8 cellular contexts compared by ENCODE assay signal in genomic region chr11:69674886-69675714, GRCh38.
DNase-seq lines count a peak whose midpoint lies in the region; ATAC-seq and TF ChIP-seq lines count a peak whose summit lies in the region.

TSS of gene LTO1 (minus strand) at chr11:69675353. CDS start at chr11:69675239, 114 bp downstream.

- peak; percentile 86 for ATAC-seq in HG03432 (IDR thresholded peaks at IDR 0.05; ENCODE audit: unreplicated experiment)

- DNase-seq in AG20443 (ENCODE audit: low spot score) (peak; percentile 99), NCI-H524 treated with DMSO at 0.1 percent for 48 hours (lab: John Stamatoyannopoulos, UW) (peak; percentile 70), choroid plexus epithelial cell (ENCODE audit: low read depth) (peak; percentile 98), kidney glomerular epithelial cell (lab: John Stamatoyannopoulos, UW) (peak; percentile 91)
- peak; percentile 95 for DNase-seq in activated CD4-positive, alpha-beta T cell treated with anti-CD3 and anti-CD28 coated beads for 4 hours
- peak; percentile 89 to 94 for DNase-seq in stimulated activated CD4-positive, alpha-beta T cell treated with anti-CD3 and anti-CD28 coated beads, Interleukin-15, amount 100 ng/mL, for 48 hours (ENCODE audit: low read depth in 2 of 2)

- peak within 1 kb of the TSS; percentile 98 for H3K4me3 ChIP-seq in choroid plexus epithelial cell (ENCODE audit: low read depth, low read length)

- TF ChIP-seq POLR2A in GM19099 (IDR thresholded peaks at IDR 0.05; ENCODE audit: extremely low read depth, insufficient read length, low read depth), result peak; percentile 92

- TF ChIP-seq CTCF in choroid plexus epithelial cell (conservative IDR thresholded peaks at IDR 0.05; ENCODE audit: low read depth, low read length), result no peak

Comparison
In these comparisons a context has a peak if more than half of its experiments do, and no peak if none do; other contexts are left out.
1. Peak in every context shown above with its lines: DNase-seq, ATAC-seq and H3K4me3 ChIP-seq.